ENCODE assay signal across 10 cellular contexts in the genomic region with DNA sequence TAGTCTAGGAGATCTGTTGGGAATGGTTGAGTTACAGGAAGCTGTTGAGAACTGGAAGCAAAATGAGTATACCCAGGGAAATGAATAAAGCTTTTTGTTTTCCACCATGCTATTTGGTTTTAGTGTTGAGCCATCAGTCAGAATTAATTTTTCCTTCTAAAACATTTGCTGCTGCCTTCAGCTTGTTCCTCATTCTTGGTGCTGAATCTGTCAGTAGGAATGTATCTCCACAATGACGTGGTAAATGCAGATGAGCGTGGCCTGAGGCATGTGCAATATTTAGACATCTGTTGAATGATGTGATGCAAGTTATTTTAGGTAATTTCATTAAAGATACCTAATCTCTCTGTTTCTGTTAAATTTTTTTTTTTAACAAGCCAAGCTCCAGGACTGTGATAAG. TPM values are rescaled to one million over a fixed set of nuclear protein-coding genes. Genes with fewer than 3 reads are reported as not detected.
DNase-seq lines count a peak whose midpoint lies in the region; ATAC-seq, FAIRE-seq and TF ChIP-seq lines count a peak whose summit lies in the region.
"Had no signal": no experiment of that assay in that cellular context is flagged by ENCODE, and none has a peak within 500 bp of the region (broad histone marks: within the 10 kb centered on the region; RNA-seq: fewer than 3 reads in every experiment).

No MANE protein-coding gene starts in this region.

- intact Hi-C loops in CD4-positive, alpha-beta memory T cell (cut with micrococcal nuclease): no loop called here
- intact Hi-C loops in K562 (cut with micrococcal nuclease) (no loop called here), natural killer cell (cut with micrococcal nuclease) (no loop called here)

- H3K4me3 Mint-ChIP-seq in CD4-positive, alpha-beta memory T cell: peak overlapping the region in 7 of 8 donors; percentile 52 to 82 (median 73)
- H3K4me3 Mint-ChIP-seq in natural killer cell: peak overlapping the region; percentile 75

- H3K4me1 ChIP-seq in CD4-positive, alpha-beta memory T cell (ENCODE audit: insufficient read depth, low read length): peaks cover 100% of the 10 kb centered on the region
- peaks cover 5 to 34% of the 10 kb centered on the region in 2 experiments; a peak in 3 of 5 replicates for H3K4me1 ChIP-seq in K562 (replicated peaks in 1 of 2; ENCODE audit: control insufficient read depth in 2 of 2, insufficient read depth in 2 of 2, low read length in 2 of 2)
- H3K4me1 ChIP-seq in tibial nerve: peaks cover 0 to 100% (median 72%) of the 10 kb centered on the region in 4 donors
- H3K4me1 ChIP-seq in effector memory CD4-positive, alpha-beta T cell (ENCODE audit: control insufficient read depth, insufficient read depth, low read length, poor library complexity, severe bottlenecking): peaks cover 63% of the 10 kb centered on the region

- no TSS peak for BruUV-seq in K562 (replicated peaks; lab: Mats Ljungman, UMichigan)

- no peak for TF ChIP-seq EP300 in K562 (IDR thresholded peaks at IDR 0.05; ENCODE audit: low read length)
- TF ChIP-seq EP300 in tibial nerve (IDR thresholded peaks at IDR 0.05): no peak

- H3K4me1 Mint-ChIP-seq in CD4-positive, alpha-beta memory T cell: peaks cover 78 to 100% (median 92%) of the 10 kb centered on the region in 4 donors
- peaks cover 97 to 99% of the 10 kb centered on the region in 2 donors for H3K4me1 Mint-ChIP-seq in natural killer cell

- POLR2A ChIA-PET in CD4-positive, alpha-beta memory T cell (lab: Charles Lee; ENCODE audit: partially characterized antibody): interaction anchor here (1.0 to 6.1 kb wide), 3 partner anchors 10 to 305 kb away, joined by 3 to 76 read pairs (median 8); partner anchors contain the start of genes HAPSTR1, PMM2 and TMEM186
- POLR2A ChIA-PET in K562 (lab: Yijun Ruan, JAX): interaction anchor here (0.6 to 5.1 kb wide), 11 partner anchors 9 to 532 kb away, joined by 3 to 48 read pairs (median 3); partner anchors contain the start of gene HAPSTR1

- no peak for TF ChIP-seq POLR2A in K562 (conservative IDR thresholded peaks at IDR 0.05)
- TF ChIP-seq POLR2A in tibial nerve (IDR thresholded peaks at IDR 0.05): no peak

- no peaks in the 10 kb centered on the region for H3K9me3 ChIP-seq in CD4-positive, alpha-beta memory T cell (ENCODE audit: control insufficient read depth in 1 of 2, low read length in 2 of 2)
- H3K9me3 ChIP-seq in K562 (replicated peaks; ENCODE audit: control insufficient read depth, insufficient read depth, low read depth, low read length) (no peaks in the 10 kb centered on the region), tibial nerve (no peaks in the 10 kb centered on the region)
- H3K9me3 ChIP-seq in effector memory CD4-positive, alpha-beta T cell (ENCODE audit: control insufficient read depth, low read length): no peaks in the 10 kb centered on the region

- peaks cover 100% of the 10 kb centered on the region for H3K79me2 ChIP-seq in K562 (ENCODE audit: control insufficient read depth, insufficient read depth, low read length)

- no peak for TF ChIP-seq RAD21 in K562 (CRISPR knock-in tag; conservative IDR thresholded peaks at IDR 0.05 in 1 of 2, IDR thresholded peaks at IDR 0.05 in 1 of 2)

- no peak for DNase-seq in CD4-positive, alpha-beta memory T cell
- DNase-seq in NCI-H226 (peak; percentile 76), K562 (ENCODE audit: extremely low read depth in 1 of 4, low spot score in 3 of 4) (no peak), natural killer cell (no peak), tibial nerve (ENCODE audit: low spot score in 2 of 2) (no peak), NCI-H2107 (lab: John Stamatoyannopoulos, UW) (no peak)
- no peak for DNase-seq in effector memory CD4-positive, alpha-beta T cell
- DNase-seq: NCI-H187 had no signal

- H3K27me3 Mint-ChIP-seq in CD4-positive, alpha-beta memory T cell: no peaks in the 10 kb centered on the region
- no peaks in the 10 kb centered on the region for H3K27me3 Mint-ChIP-seq in natural killer cell (ENCODE audit: low read depth in 2 of 2)

- H3K9me1 ChIP-seq in K562 (ENCODE audit: control insufficient read depth, insufficient read depth, low read length): peaks cover 14% of the 10 kb centered on the region

- FAIRE-seq in K562 (lab: Jason Lieb, UNC): no peak

- H3K36me3 ChIP-seq in CD4-positive, alpha-beta memory T cell (ENCODE audit: insufficient read depth, low read length): peaks cover 52% of the 10 kb centered on the region
- peaks cover 100% of the 10 kb centered on the region for H3K36me3 ChIP-seq in K562 (ENCODE audit: control insufficient read depth, insufficient read depth, low read length)
- H3K36me3 ChIP-seq in tibial nerve: peaks cover 0 to 37% (median 17%) of the 10 kb centered on the region in 3 donors
- peaks cover 44% of the 10 kb centered on the region for H3K36me3 ChIP-seq in effector memory CD4-positive, alpha-beta T cell (ENCODE audit: control insufficient read depth, insufficient read depth, low read length)

- H3K27ac Mint-ChIP-seq in CD4-positive, alpha-beta memory T cell: peak overlapping the region in 4 of 7 donors; percentile 27 to 82 (median 72)
- H3K27ac Mint-ChIP-seq in natural killer cell: peak overlapping the region; percentile 77 to 86

- no peak overlapping the region for H2AFZ ChIP-seq in K562 (ENCODE audit: low read depth, low read length)

- CTCF ChIA-PET in CD4-positive, alpha-beta memory T cell (lab: Charles Lee; ENCODE audit: partially characterized antibody): interaction anchor here (1.0 to 3.3 kb wide), 6 partner anchors 10 to 128 kb away, joined by 3 to 11 read pairs (median 5); partner anchors contain the start of gene HAPSTR1
- CTCF ChIA-PET in K562 (lab: Yijun Ruan, JAX; ENCODE audit: low intra/inter-chr PET ratio): no interaction called here

- H3K4me2 ChIP-seq in K562 (ENCODE audit: insufficient read depth, low read length): no peak overlapping the region

- H3K27ac ChIP-seq in CD4-positive, alpha-beta memory T cell (ENCODE audit: low read depth, low read length): no peak overlapping the region
- H3K27ac ChIP-seq in K562 (ENCODE audit: extremely low read depth, low read depth, low read length): no peak overlapping the region
- H3K27ac ChIP-seq in tibial nerve: peak overlapping the region in 1 of 4 donors; percentile 33
- H3K27ac ChIP-seq in effector memory CD4-positive, alpha-beta T cell (ENCODE audit: insufficient read depth, low read length, poor library complexity, severe bottlenecking): no peak overlapping the region
- H3K27ac ChIP-seq: VCaP had no signal

- in situ Hi-C loops in K562 (cut with MboI): no loop called here

- no peak for ATAC-seq in K562
- ATAC-seq in natural killer cell: no peak
- ATAC-seq in HG02588 (IDR thresholded peaks at IDR 0.05; ENCODE audit: unreplicated experiment): no peak

- TF ChIP-seq CTCF in K562 (IDR thresholded peaks at IDR 0.05 in 2 of 3, conservative IDR thresholded peaks at IDR 0.05 in 1 of 3; ENCODE audit: insufficient read depth in 2 of 3, low read depth in 1 of 3, low read length in 3 of 3) (no peak), natural killer cell (IDR thresholded peaks at IDR 0.05) (no peak), tibial nerve (IDR thresholded peaks at IDR 0.05) (no peak)

- H3K9ac ChIP-seq in K562 (ENCODE audit: insufficient read depth in 1 of 2, low read depth in 2 of 2, low read length in 2 of 2): no peak overlapping the region

- H4K20me1 ChIP-seq in K562 (replicated peaks; ENCODE audit: control insufficient read depth, insufficient read depth, low read length): peaks cover 60% of the 10 kb centered on the region

- H3K27me3 ChIP-seq in CD4-positive, alpha-beta memory T cell (ENCODE audit: insufficient read depth, low read length): no peaks in the 10 kb centered on the region
- H3K27me3 ChIP-seq in K562 (ENCODE audit: control insufficient read depth in 2 of 2, insufficient read depth in 2 of 2, low read length in 2 of 2) (no peaks in the 10 kb centered on the region), tibial nerve (no peaks in the 10 kb centered on the region)
- H3K27me3 ChIP-seq in effector memory CD4-positive, alpha-beta T cell (replicated peaks; ENCODE audit: control insufficient read depth, insufficient read depth, low read length, poor library complexity, severe bottlenecking): no peaks in the 10 kb centered on the region

- no peaks in the 10 kb centered on the region for H3K9me3 Mint-ChIP-seq in CD4-positive, alpha-beta memory T cell
- H3K9me3 Mint-ChIP-seq in natural killer cell: no peaks in the 10 kb centered on the region

- peaks cover 76 to 94% of the 10 kb centered on the region in 2 donors for H3K36me3 Mint-ChIP-seq in CD4-positive, alpha-beta memory T cell
- H3K36me3 Mint-ChIP-seq in natural killer cell: peaks cover 28% of the 10 kb centered on the region

- WGBS in K562 (ENCODE audit: insufficient coverage, low coverage, missing lambda C conversion rate): 71% methylated on average over 2 of the region's 2 CpGs
- 36 to 51% methylated on average over 2 of the region's 2 CpGs for WGBS in tibial nerve, 2 donors

- H3K4me3 ChIP-seq in CD4-positive, alpha-beta memory T cell (ENCODE audit: low read length in 2 of 2): no peak overlapping the region
- H3K4me3 ChIP-seq in K562 (no peak overlapping the region), tibial nerve (no peak overlapping the region)
- H3K4me3 ChIP-seq in effector memory CD4-positive, alpha-beta T cell (ENCODE audit: insufficient read depth, low read depth, low read length, poor library complexity, severe bottlenecking): no peak overlapping the region

RNA-seq across cellular contexts. Expression of gene HAPSTR1, which starts 10.9 kb away (rescaled TPM):
- 10 to 100 TPM; 89.6 to 90.5 TPM for total RNA-seq in CD4-positive, alpha-beta memory T cell
- polyA plus RNA-seq in CD4-positive, alpha-beta memory T cell: 10 to 100 TPM in 1 of 2 donors, 1 to 10 TPM in 1; 7.2 to 21.1 TPM
- total RNA-seq in K562 (2011; cell fraction: chromatin; rRNA removed; ENCODE audit: low replicate concordance): 41.9 and 121 TPM in 2 replicates
- total RNA-seq in K562 (2011; cell fraction: nucleolus; rRNA removed): 24.8 and 28.7 TPM in 2 replicates
- total RNA-seq in K562 (2011; cell fraction: nucleoplasm; rRNA removed): 80.9 and 151 TPM in 2 replicates
- total RNA-seq in K562 (2014; rRNA removed) (40.9 and 43.4 TPM in 2 replicates), K562 (2014; rRNA removed; fragmentation: Illumina TruSeq; extraction: Trizol) (56.1 and 69.9 TPM in 2 replicates), K562 (2015; rRNA removed; fragmentation: Illumina TruSeq; extraction: Trizol) (38.3 and 40.2 TPM in 2 replicates), K562 (2021) (53.8 and 67.9 TPM in 2 replicates), natural killer cell (100 to 1,000 TPM; 135 to 145 (median 138) TPM), tibial nerve (10 to 100 TPM; 39.9 to 54.3 (median 50.6) TPM)
- polyA plus RNA-seq in K562 (2011; rRNA removed) (28.2 and 36.5 TPM in 2 replicates), K562 (2014; fragmentation: Illumina TruSeq; extraction: Trizol) (27.7 and 30.7 TPM in 2 replicates), K562 (2014; fragmentation: Nextera tagmentation; extraction: Ambion mirVana) (10 to 100 TPM; 10.8 to 17.4 TPM), K562 (2014; rRNA removed) (25.3 and 30.4 TPM in 2 replicates)
- polyA plus RNA-seq in K562 (2011; cell fraction: cytosol; rRNA removed): 9.7 and 16.7 TPM in 2 replicates
- polyA plus RNA-seq in K562 (2011; cell fraction: nucleus; rRNA removed): 23.1 and 24.2 TPM in 2 replicates
- 17.2 and 18.7 TPM in 2 replicates for polyA plus RNA-seq in K562 (2012)
- 73.0 and 82.3 TPM in 2 replicates for polyA minus RNA-seq in K562 (2011; rRNA and poly(A)+ RNA removed)
- 24.2 and 35.8 TPM in 2 replicates for polyA minus RNA-seq in K562 (2011; cell fraction: cytosol; rRNA and poly(A)+ RNA removed)
- 17.8 and 27.5 TPM in 2 replicates for polyA minus RNA-seq in K562 (2011; cell fraction: nucleus; rRNA and poly(A)+ RNA removed)
